Comparison of ENCODE assay signal across 18 cellular contexts in the genomic region with DNA sequence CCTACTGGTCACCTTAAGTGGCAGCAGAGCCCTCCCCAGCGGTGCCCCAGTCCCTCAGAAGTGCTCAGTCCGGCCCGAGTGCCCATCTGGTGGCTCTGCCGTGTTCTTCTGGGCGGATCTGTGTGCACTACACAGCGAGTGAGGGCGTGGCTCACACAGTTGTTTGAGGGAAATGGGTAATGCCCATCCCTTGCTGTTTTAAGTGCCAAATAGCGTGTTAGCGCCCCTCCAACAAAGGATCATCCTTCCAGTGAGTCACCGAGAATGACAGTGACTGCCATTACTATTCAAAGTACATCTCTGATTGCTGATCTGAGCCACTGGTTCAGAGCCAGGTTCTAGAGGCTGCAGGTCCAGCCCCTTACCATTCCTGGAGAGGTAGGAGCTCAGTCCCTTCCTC.
DNase-seq lines count a peak whose midpoint lies in the region; ATAC-seq lines count a peak whose summit lies in the region.
"Had no signal": no experiment of that assay in that cellular context is flagged by ENCODE, and none has a peak within 500 bp of the region (broad histone marks: within the 10 kb centered on the region; RNA-seq: fewer than 3 reads in every experiment).

No MANE protein-coding gene starts in this region.

- no peak for ATAC-seq in Right ventricle myocardium superior (ENCODE audit: poor library complexity)
- no peak for ATAC-seq in naive thymus-derived CD4-positive, alpha-beta T cell

- H3K27me3 Mint-ChIP-seq in immature natural killer cell (ENCODE audit: low read depth in 3 of 3), result peaks cover 0 to 5% (median 0%) of the 10 kb centered on the region in 3 donors
- H3K27me3 Mint-ChIP-seq in naive thymus-derived CD4-positive, alpha-beta T cell, result peaks cover 0 to 2% (median 0%) of the 10 kb centered on the region in 5 donors

- no peaks in the 10 kb centered on the region for H3K36me3 ChIP-seq in naive thymus-derived CD4-positive, alpha-beta T cell (ENCODE audit: control insufficient read depth in 2 of 3, insufficient read depth in 3 of 3, low read length in 3 of 3)
- H3K36me3 ChIP-seq: MG63 had no signal

- CTCF ChIA-PET in naive thymus-derived CD4-positive, alpha-beta T cell (lab: Charles Lee), result interaction anchor here (4.8 kb wide), 1 partner anchor 88 kb away, joined by 49 read pairs; no protein-coding TSS in a partner anchor

- no peak overlapping the region for H3K4me3 Mint-ChIP-seq in immature natural killer cell
- no peak overlapping the region for H3K4me3 Mint-ChIP-seq in naive thymus-derived CD4-positive, alpha-beta T cell
- H3K4me3 Mint-ChIP-seq: CD14-positive monocyte had no signal

- DNase-seq in NCI-H345 (lab: John Stamatoyannopoulos, UW), result peak; percentile 19
- DNase-seq in NCI-H345 treated with DMSO at 0.1 percent for 48 hours (lab: John Stamatoyannopoulos, UW; ENCODE audit: unreplicated experiment), result no peak
- DNase-seq in NCI-H748 treated with DMSO at 0.1 percent for 48 hours (lab: John Stamatoyannopoulos, UW), result peak; percentile 47
- peak in 1 of 3 donors; percentile 3 for DNase-seq in immature natural killer cell
- no peak for DNase-seq in Right ventricle myocardium superior
- DNase-seq in naive thymus-derived CD4-positive, alpha-beta T cell, result no peak
- no peak for DNase-seq in GM03348 (ENCODE audit: low spot score)
- DNase-seq: EL, GF-D8, MG63, NCI-H1048, NCI-H1417 treated with DMSO at 0.1 percent for 48 hours, NCI-H2081 treated with DMSO at 0.1 percent for 48 hours, OCI-M1, SHP77, SW 1271 had no signal

- H3K27ac ChIP-seq in naive thymus-derived CD4-positive, alpha-beta T cell (ENCODE audit: low read depth, low read length), result no peak overlapping the region
- H3K27ac ChIP-seq: SK-N-MC had no signal

- H3K4me1 Mint-ChIP-seq in immature natural killer cell, result no peaks in the 10 kb centered on the region
- peaks cover 0 to 4% (median 0%) of the 10 kb centered on the region in 7 donors for H3K4me1 Mint-ChIP-seq in naive thymus-derived CD4-positive, alpha-beta T cell

- H3K4me3 ChIP-seq in naive thymus-derived CD4-positive, alpha-beta T cell (ENCODE audit: low read length), result no peak overlapping the region
- H3K4me3 ChIP-seq: MG63, SK-N-MC had no signal

- H3K27ac Mint-ChIP-seq in immature natural killer cell, result peak overlapping the region in 4 of 6 donors; percentile 45 to 58 (median 50)
- no peak overlapping the region for H3K27ac Mint-ChIP-seq in naive thymus-derived CD4-positive, alpha-beta T cell

- H3K9me3 Mint-ChIP-seq in immature natural killer cell, result no peaks in the 10 kb centered on the region
- no peaks in the 10 kb centered on the region for H3K9me3 Mint-ChIP-seq in naive thymus-derived CD4-positive, alpha-beta T cell

- H3K9me3 ChIP-seq in naive thymus-derived CD4-positive, alpha-beta T cell (ENCODE audit: control insufficient read depth in 2 of 3, low read length in 3 of 3), result no peaks in the 10 kb centered on the region
- H3K9me3 ChIP-seq: MG63 had no signal

- H3K27me3 ChIP-seq in naive thymus-derived CD4-positive, alpha-beta T cell (ENCODE audit: control insufficient read depth in 2 of 2, insufficient read depth in 2 of 2, low read length in 2 of 2), result no peaks in the 10 kb centered on the region
- H3K27me3 ChIP-seq: MG63 had no signal

- H3K4me1 ChIP-seq in naive thymus-derived CD4-positive, alpha-beta T cell (ENCODE audit: control insufficient read depth in 2 of 2, insufficient read depth in 2 of 2, low read length in 2 of 2), result no peaks in the 10 kb centered on the region

- intact Hi-C loops in Right ventricle myocardium superior (cut with DNase I), result loop anchor here (5.0 to 10.0 kb wide), 2 partner anchors 91 to 323 kb away; no protein-coding TSS in a partner anchor
- intact Hi-C loops in naive thymus-derived CD4-positive, alpha-beta T cell (cut with micrococcal nuclease), result no loop called here

- POLR2A ChIA-PET in naive thymus-derived CD4-positive, alpha-beta T cell (lab: Charles Lee), result interaction anchor here (0.5 to 0.7 kb wide), 2 partner anchors 30 to 90 kb away, joined by 3 to 6 read pairs; no protein-coding TSS in a partner anchor

- peaks cover 0 to 2% (median 0%) of the 10 kb centered on the region in 3 donors for H3K36me3 Mint-ChIP-seq in immature natural killer cell
- H3K36me3 Mint-ChIP-seq in naive thymus-derived CD4-positive, alpha-beta T cell, result no peaks in the 10 kb centered on the region

Comparison
In these comparisons a context has a peak if more than half of its experiments do, and no peak if none do; other contexts are left out.
1. DNase-seq: peak in NCI-H345 (single experiment) and NCI-H748 treated with DMSO at 0.1 percent for 48 hours (single experiment); none in NCI-H345 treated with DMSO at 0.1 percent for 48 hours (single experiment), Right ventricle myocardium superior (single experiment), naive thymus-derived CD4-positive, alpha-beta T cell (0 of 9) and GM03348 (single experiment).
2. H3K27ac Mint-ChIP-seq: peak in immature natural killer cell (4 of 6); none in naive thymus-derived CD4-positive, alpha-beta T cell (0 of 9).